Comparison of ENCODE assay signal across 1 cellular context in genomic region chr9:68704804-68705635, GRCh38.
TF ChIP-seq lines count a peak whose summit lies in the region.

PIP5K1B (plus strand) TSS chr9:68705240; CDS start chr9:68822615, 117,375 bp downstream.

TF ChIP-seq in K562, 482 proteins besides CTCF, POLR2A, EP300 and RAD21 (continued from another document and continues in another):
- TF ChIP-seq MGA (IDR thresholded peaks at IDR 0.05) (peak; percentile 62), ZNF143 (CRISPR knock-in tag; IDR thresholded peaks at IDR 0.05) (0 out of 2 replicates have a peak, but pooled peaks have one; percentile 27), YY1 (IDR thresholded peaks at IDR 0.05; ENCODE audit: borderline replicate concordance in 1 of 3, control insufficient read depth in 1 of 3, extremely low read depth in 1 of 3, insufficient read depth in 3 of 3, insufficient read length in 1 of 3, insufficient replicate concordance in 2 of 3, low read depth in 1 of 3, low read length in 2 of 3) (peak in 2 of 3 experiments; percentile 7 to 27), LEF1 (IDR thresholded peaks at IDR 0.05) (no peak), CHAMP1 (IDR thresholded peaks at IDR 0.05) (no peak), SIX5 (IDR thresholded peaks at IDR 0.05; ENCODE audit: borderline replicate concordance in 1 of 2, insufficient read depth in 1 of 2, low read depth in 1 of 2, low read length in 2 of 2) (no peak), U2AF2 (optimal IDR thresholded peaks at IDR 0.05; ENCODE audit: low read depth, low read length) (no peak), HNRNPL (IDR thresholded peaks at IDR 0.05; ENCODE audit: low read depth, low read length) (no peak), CHD1 (IDR thresholded peaks at IDR 0.05; ENCODE audit: low read length) (no peak), ZNF830 (CRISPR knock-in tag; IDR thresholded peaks at IDR 0.05) (0 out of 2 replicates have a peak, but pooled peaks have one; percentile 34), FOXP4 (CRISPR knock-in tag; IDR thresholded peaks at IDR 0.05; ENCODE audit: borderline replicate concordance) (no peak), STAT6 (CRISPR knock-in tag; IDR thresholded peaks at IDR 0.05) (no peak), ZBTB1 (CRISPR knock-in tag; IDR thresholded peaks at IDR 0.05; ENCODE audit: borderline replicate concordance, low read depth) (no peak), PKNOX1 (IDR thresholded peaks at IDR 0.05) (no peak), SNAPC5 (CRISPR knock-in tag; IDR thresholded peaks at IDR 0.05) (no peak), ARNT (IDR thresholded peaks at IDR 0.05) (no peak), DPF2 (IDR thresholded peaks at IDR 0.05) (0 out of 2 replicates have a peak, but pooled peaks have one; percentile 1)
